ENCODE assay signal across 21 cellular contexts in genomic region chr16:67294927-67295326, GRCh38. TPM values are rescaled to one million over a fixed set of nuclear protein-coding genes. Genes with fewer than 3 reads are reported as not detected.
DNase-seq lines count a peak whose midpoint lies in the region; ATAC-seq, FAIRE-seq and TF ChIP-seq lines count a peak whose summit lies in the region.
"Had no signal": no experiment of that assay in that cellular context is flagged by ENCODE, and none has a peak within 500 bp of the region (broad histone marks: within the 10 kb centered on the region; RNA-seq: fewer than 3 reads in every experiment).

No MANE protein-coding gene starts in this region.

- H4K20me1 ChIP-seq in astrocyte (ENCODE audit: insufficient read depth, low read length) = no peaks in the 10 kb centered on the region

- H3K4me1 Mint-ChIP-seq in activated naive CD4-positive, alpha-beta T cell treated with anti-CD3 and anti-CD28 coated beads for 36 hours (ENCODE audit: low read depth) = no peaks in the 10 kb centered on the region
- peaks cover 15% of the 10 kb centered on the region for H3K4me1 Mint-ChIP-seq in astrocyte (ENCODE audit: low read depth, unreplicated experiment)
- H3K4me1 Mint-ChIP-seq: activated CD4-positive, alpha-beta T cell treated with anti-CD3 and anti-CD28 coated beads for 36 hours; naive B cell had no signal

- intact Hi-C loops in activated naive CD4-positive, alpha-beta T cell treated with anti-CD3 and anti-CD28 coated beads for 36 hours (cut with micrococcal nuclease) = no loop called here
- intact Hi-C loops in vagina (cut with DNase I) = no loop called here
- intact Hi-C loops in Right ventricle myocardium inferior (cut with DNase I) = no loop called here

- TF ChIP-seq POLR2A in vagina (IDR thresholded peaks at IDR 0.05) (no peak), GM12892 (IDR thresholded peaks at IDR 0.05; ENCODE audit: low read depth, low read length) (no peak)

- H3K36me3 Mint-ChIP-seq in activated naive CD4-positive, alpha-beta T cell treated with anti-CD3 and anti-CD28 coated beads for 36 hours (ENCODE audit: low read depth) = no peaks in the 10 kb centered on the region
- H3K36me3 Mint-ChIP-seq in astrocyte (ENCODE audit: low read depth, unreplicated experiment) = no peaks in the 10 kb centered on the region
- H3K36me3 Mint-ChIP-seq: activated naive CD8-positive, alpha-beta T cell; naive B cell had no signal

- H3K4me3 ChIP-seq in astrocyte (ENCODE audit: insufficient read depth, low read depth, low read length) = no peak overlapping the region
- no peak overlapping the region for H3K4me3 ChIP-seq in foreskin fibroblast (ENCODE audit: low read depth in 1 of 2, low read length in 2 of 2)
- no peak overlapping the region for H3K4me3 ChIP-seq in vagina
- H3K4me3 ChIP-seq: breast epithelium, lung, upper lobe of right lung had no signal

- H3K27me3 ChIP-seq in astrocyte (ENCODE audit: insufficient read depth, low read length) (no peaks in the 10 kb centered on the region), vagina (no peaks in the 10 kb centered on the region)
- H3K27me3 ChIP-seq: breast epithelium, upper lobe of right lung had no signal

- no peaks in the 10 kb centered on the region for H3K9me3 Mint-ChIP-seq in activated naive CD4-positive, alpha-beta T cell treated with anti-CD3 and anti-CD28 coated beads for 36 hours
- H3K9me3 Mint-ChIP-seq in astrocyte (ENCODE audit: unreplicated experiment) = no peaks in the 10 kb centered on the region
- H3K9me3 Mint-ChIP-seq: naive B cell had no signal

- no peaks in the 10 kb centered on the region for H3K36me3 ChIP-seq in astrocyte (ENCODE audit: insufficient read depth, low read length)
- H3K36me3 ChIP-seq in vagina = no peaks in the 10 kb centered on the region
- H3K36me3 ChIP-seq: breast epithelium, upper lobe of right lung had no signal

- H3K4me2 ChIP-seq in astrocyte (ENCODE audit: low read length) = no peak overlapping the region

- CTCF ChIA-PET in activated naive CD4-positive, alpha-beta T cell treated with anti-CD3 and anti-CD28 coated beads for 36 hours (lab: Charles Lee) = interaction anchor here (0.5 kb wide), 1 partner anchor 21 kb away, joined by 3 read pairs; no protein-coding TSS in a partner anchor

- H2AFZ ChIP-seq in astrocyte (ENCODE audit: low read depth, low read length) = no peak overlapping the region

- ATAC-seq in Right ventricle myocardium inferior = no peak
- ATAC-seq: activated CD4-positive, alpha-beta T cell treated with anti-CD3 and anti-CD28 coated beads for 36 hours; esophagus mucosa; upper lobe of right lung had no signal

- H3K9me3 ChIP-seq in astrocyte (ENCODE audit: insufficient read depth, low read depth, low read length) = no peaks in the 10 kb centered on the region
- no peaks in the 10 kb centered on the region for H3K9me3 ChIP-seq in vagina
- H3K9me3 ChIP-seq: breast epithelium, upper lobe of right lung had no signal

- DNase-seq in activated naive CD4-positive, alpha-beta T cell treated with anti-CD3 and anti-CD28 coated beads for 36 hours = no peak
- DNase-seq in activated naive CD4-positive, alpha-beta T cell treated with Interleukin-2 at 50 U/mL for 16 hours = no peak
- DNase-seq in astrocyte (ENCODE audit: low read depth) = peak; percentile 40
- DNase-seq in foreskin fibroblast = peak; percentile 53 to 85
- no peak for DNase-seq in vagina (ENCODE audit: extremely low spot score in 2 of 2)
- DNase-seq in GM12892 (ENCODE audit: insufficient read length) = no peak
- DNase-seq in stimulated activated CD8-positive, alpha-beta memory T cell treated with anti-CD3 and anti-CD28 coated beads, Interleukin-4, amount 100 ng/mL, for 48 hours = no peak
- no peak for DNase-seq in Right ventricle myocardium inferior (ENCODE audit: missing footprints)
- DNase-seq: activated CD4-positive, alpha-beta T cell treated with anti-CD3 and anti-CD28 coated beads for 36 hours; GF-D8; islet precursor cell; naive B cell; NCI-H1092 treated with DMSO at 0.1 percent for 48 hours; NCI-H2081; NCI-H524 treated with DMSO at 0.1 percent for 48 hours; upper lobe of right lung had no signal

- no peaks in the 10 kb centered on the region for H3K27me3 Mint-ChIP-seq in activated naive CD4-positive, alpha-beta T cell treated with anti-CD3 and anti-CD28 coated beads for 36 hours (ENCODE audit: low read depth)
- H3K27me3 Mint-ChIP-seq in astrocyte (ENCODE audit: low read depth, unreplicated experiment) = peaks cover 36% of the 10 kb centered on the region
- H3K27me3 Mint-ChIP-seq: activated naive CD8-positive, alpha-beta T cell had no signal

- no peaks in the 10 kb centered on the region for H3K79me2 ChIP-seq in astrocyte (ENCODE audit: insufficient read depth, low read length)

- H3K4me1 ChIP-seq in astrocyte (ENCODE audit: insufficient read depth, low read length) (peaks cover 13% of the 10 kb centered on the region), vagina (peaks cover 19% of the 10 kb centered on the region)
- H3K4me1 ChIP-seq: breast epithelium, upper lobe of right lung had no signal

- H3K9ac ChIP-seq in astrocyte (ENCODE audit: low read length) = no peak overlapping the region

- no peak for FAIRE-seq in astrocyte (lab: Jason Lieb, UNC)
- no peak for FAIRE-seq in GM12892 (lab: Jason Lieb, UNC)

- no peak for TF ChIP-seq CTCF in astrocyte (IDR thresholded peaks at IDR 0.05; ENCODE audit: insufficient read depth, low read depth, low read length)
- peak; percentile 6 for TF ChIP-seq CTCF in foreskin fibroblast (IDR thresholded peaks at IDR 0.05; ENCODE audit: low read depth, low read length)
- no peak for TF ChIP-seq CTCF in vagina (IDR thresholded peaks at IDR 0.05)

- H3K27ac Mint-ChIP-seq in activated naive CD4-positive, alpha-beta T cell treated with anti-CD3 and anti-CD28 coated beads for 36 hours = peak overlapping the region; percentile 37
- H3K27ac Mint-ChIP-seq in astrocyte (ENCODE audit: unreplicated experiment) = no peak overlapping the region
- H3K27ac Mint-ChIP-seq: activated CD4-positive, alpha-beta T cell treated with anti-CD3 and anti-CD28 coated beads for 36 hours; activated naive CD8-positive, alpha-beta T cell; naive B cell had no signal

- H3K27ac ChIP-seq in astrocyte (ENCODE audit: low read depth, low read length) (no peak overlapping the region), vagina (peak overlapping the region; percentile 8)
- H3K27ac ChIP-seq: 22Rv1, breast epithelium, upper lobe of right lung had no signal

- H3K4me3 Mint-ChIP-seq in activated naive CD4-positive, alpha-beta T cell treated with anti-CD3 and anti-CD28 coated beads for 36 hours = no peak overlapping the region
- H3K4me3 Mint-ChIP-seq in astrocyte (ENCODE audit: unreplicated experiment) = no peak overlapping the region
- H3K4me3 Mint-ChIP-seq: activated CD4-positive, alpha-beta T cell treated with anti-CD3 and anti-CD28 coated beads for 36 hours; activated naive CD8-positive, alpha-beta T cell; naive B cell had no signal

RNA-seq across cellular contexts. Expression of gene PLEKHG4, which starts 15.6 kb away (rescaled TPM):
- total RNA-seq in activated naive CD4-positive, alpha-beta T cell treated with anti-CD3 and anti-CD28 coated beads for 36 hours = 10 to 100 TPM; 14.3 to 14.4 TPM
- total RNA-seq in astrocyte (1.8 and 2.4 TPM in 2 replicates), vagina (9.8 TPM), Right ventricle myocardium inferior (1.1 TPM)
- polyA plus RNA-seq in GM12892 (2012; ENCODE audit: missing spikeins) = 0.32 TPM

RNA-seq across cellular contexts. Expression of gene KCTD19, which starts 31.6 kb away (rescaled TPM):
- total RNA-seq in activated naive CD4-positive, alpha-beta T cell treated with anti-CD3 and anti-CD28 coated beads for 36 hours = 1 to 10 TPM; 1.0 to 1.3 TPM
- total RNA-seq in astrocyte = not detected in 2 replicates
- total RNA-seq in vagina = not detected
- 0.06 TPM for polyA plus RNA-seq in GM12892 (2012; ENCODE audit: missing spikeins)
- not detected for total RNA-seq in Right ventricle myocardium inferior
- total RNA-seq: esophagus mucosa had no signal

RNA-seq across cellular contexts. Expression of gene LRRC36, which starts 31.7 kb away (rescaled TPM):
- under 1 TPM in 1 of 2 experiments, not detected in 1; 0.64 TPM for total RNA-seq in activated naive CD4-positive, alpha-beta T cell treated with anti-CD3 and anti-CD28 coated beads for 36 hours
- total RNA-seq in astrocyte = not detected in 2 replicates
- not detected for total RNA-seq in vagina
- polyA plus RNA-seq in GM12892 (2012; ENCODE audit: missing spikeins) = not detected
- total RNA-seq in Right ventricle myocardium inferior = not detected
- total RNA-seq: esophagus mucosa had no signal

RNA-seq across cellular contexts. Expression of gene SLC9A5, which starts 46.1 kb away (rescaled TPM):
- 1 to 10 TPM; 5.2 TPM for total RNA-seq in activated naive CD4-positive, alpha-beta T cell treated with anti-CD3 and anti-CD28 coated beads for 36 hours
- total RNA-seq in astrocyte (2.4 and 2.5 TPM in 2 replicates), vagina (0.49 TPM), Right ventricle myocardium inferior (0.84 TPM)
- 4.4 TPM for polyA plus RNA-seq in GM12892 (2012; ENCODE audit: missing spikeins)

RNA-seq across cellular contexts. Expression of gene FHOD1, which starts 47.6 kb away (rescaled TPM):
- total RNA-seq in activated naive CD4-positive, alpha-beta T cell treated with anti-CD3 and anti-CD28 coated beads for 36 hours = 10 to 100 TPM; 70.7 to 73.7 TPM
- total RNA-seq in astrocyte = 38.1 and 40.5 TPM in 2 replicates
- 17.2 TPM for total RNA-seq in vagina
- 26.1 TPM for polyA plus RNA-seq in GM12892 (2012; ENCODE audit: missing spikeins)
- total RNA-seq in Right ventricle myocardium inferior = 15.3 TPM

Comparison
In these comparisons a context has a peak if more than half of its experiments do, and no peak if none do; other contexts are left out.
1. DNase-seq: peak in astrocyte (single experiment) and foreskin fibroblast (2 of 2); none in activated naive CD4-positive, alpha-beta T cell treated with anti-CD3 and anti-CD28 coated beads for 36 hours (single experiment), activated naive CD4-positive, alpha-beta T cell treated with Interleukin-2 at 50 U/mL for 16 hours (single experiment), vagina (0 of 2), GM12892 (single experiment), stimulated activated CD8-positive, alpha-beta memory T cell treated with anti-CD3 and anti-CD28 coated beads, Interleukin-4, amount 100 ng/mL, for 48 hours (single experiment) and Right ventricle myocardium inferior (single experiment).